ENCODE assay signal across 15 cellular contexts in genomic region chr22:21919526-21920307, GRCh38.
"Had no signal": no experiment of that assay in that cellular context is flagged by ENCODE, and none has a peak within 500 bp of the region (broad histone marks: within the 10 kb centered on the region; RNA-seq: fewer than 3 reads in every experiment).

No MANE protein-coding gene starts in this region.

- H3K36me3 ChIP-seq: gastrocnemius medialis had no signal

- H3K27me3 ChIP-seq: gastrocnemius medialis, heart right ventricle, right atrium auricular region, suprapubic skin had no signal

- ATAC-seq: activated CD4-positive, CD25-positive, alpha-beta regulatory T cell treated with anti-CD3 and anti-CD28 coated beads, Interleukin-2, amount 50 U/mL, for 24 hours; gastrocnemius medialis; heart right ventricle; left lobe of liver; naive thymus-derived CD4-positive, alpha-beta T cell had no signal

- DNase-seq: activated CD4-positive, alpha-beta T cell treated with anti-CD3 and anti-CD28 coated beads, Interleukin-2, amount 50 U/mL, for 1 hour; activated CD8-positive, alpha-beta memory T cell treated with anti-CD3 and anti-CD28 coated beads for 24 hours; activated gamma-delta T cell treated with Interleukin-2 at 50 U/mL for 16 hours; amniotic stem cell; cortex of kidney; effector CD4-positive, alpha-beta T cell; gastrocnemius medialis; heart right ventricle; naive thymus-derived CD4-positive, alpha-beta T cell; stimulated activated CD4-positive, alpha-beta T cell treated with anti-CD3 and anti-CD28 coated beads, Interleukin-2, amount 100 ng/mL, for 48 hours; stimulated activated naive CD4-positive, alpha-beta T cell had no signal

- H3K4me1 ChIP-seq: gastrocnemius medialis, suprapubic skin had no signal

- H3K9me3 ChIP-seq: gastrocnemius medialis, heart right ventricle, right atrium auricular region, suprapubic skin had no signal

- H3K27ac ChIP-seq: gastrocnemius medialis, heart right ventricle, right atrium auricular region, suprapubic skin had no signal

- H3K4me3 ChIP-seq: gastrocnemius medialis, heart right ventricle, right atrium auricular region, suprapubic skin had no signal
